In genomic region chr6:127459231-127459641, GRCh38 we compare ENCODE assay signal across 8 cellular contexts. TPM values are rescaled to one million over a fixed set of nuclear protein-coding genes. Genes with fewer than 3 reads are reported as not detected.
DNase-seq lines count a peak whose midpoint lies in the region; ATAC-seq and TF ChIP-seq lines count a peak whose summit lies in the region.

KIAA0408 (minus strand) TSS chr6:127459389; CDS start chr6:127453981, 5,408 bp downstream.

- TF ChIP-seq POLR2A in gastrocnemius medialis (IDR thresholded peaks at IDR 0.05) = peak; percentile 35 to 93

- peak within 1 kb of the TSS; percentile 29 for H3K4me3 ChIP-seq in WI38 (ENCODE audit: low read depth, low read length)
- H3K4me3 ChIP-seq in gastrocnemius medialis = peak within 1 kb of the TSS; percentile 48 to 76 (median 61)

- H3K4me1 ChIP-seq in gastrocnemius medialis = peaks cover 55 to 74% of the 10 kb centered on the region in 2 donors
- H3K4me1 ChIP-seq in foreskin keratinocyte = no peaks in the 10 kb centered on the region

- no peaks in the 10 kb centered on the region for H3K27me3 ChIP-seq in gastrocnemius medialis
- peaks cover 4% of the 10 kb centered on the region for H3K27me3 ChIP-seq in foreskin keratinocyte

- intact Hi-C loops in left ventricle myocardium superior (cut with micrococcal nuclease) = no loop called here
- intact Hi-C loops in gastrocnemius medialis (cut with DNase I; ENCODE audit: low total_unique reads) = loop anchor here (2.0 to 5.0 kb wide), 2 partner anchors 58 to 192 kb away; partner anchors contain the start of genes MTCL3 and RNF146

- TF ChIP-seq CTCF in WI38 (IDR thresholded peaks at IDR 0.05; ENCODE audit: low read depth, low read length) = no peak
- no peak for TF ChIP-seq CTCF in gastrocnemius medialis (IDR thresholded peaks at IDR 0.05 in 4 of 5, conservative IDR thresholded peaks at IDR 0.05 in 1 of 5)
- TF ChIP-seq CTCF in foreskin keratinocyte (conservative IDR thresholded peaks at IDR 0.05) = no peak

- DNase-seq in left ventricle myocardium superior (peak; percentile 55), gastrocnemius medialis (peak; percentile 87 to 88), NCI-H524 treated with DMSO at 0.1 percent for 48 hours (lab: John Stamatoyannopoulos, UW) (no peak), foreskin keratinocyte (no peak)
- DNase-seq in activated CD4-positive, alpha-beta T cell treated with anti-CD3 and anti-CD28 coated beads, Interleukin-2, amount 50 U/mL, for 4 hours = no peak

- in situ Hi-C loops in gastrocnemius medialis (cut with MboI; ENCODE audit: low sequenced_read_pairs in 4 of 4) = loop anchor here in 1 of 4 donors (25.0 kb wide), 1 partner anchor 272 kb away; no protein-coding TSS in a partner anchor

- H3K27ac ChIP-seq in gastrocnemius medialis (peak within 1 kb of the TSS; percentile 88 to 94 (median 91)), foreskin keratinocyte (no peak within 1 kb of the TSS)

- H3K9me3 ChIP-seq in gastrocnemius medialis = no peaks in the 10 kb centered on the region

- ATAC-seq in GM18867 (IDR thresholded peaks at IDR 0.05; ENCODE audit: unreplicated experiment) = peak; percentile 46
- peak; percentile 93 for ATAC-seq in left ventricle myocardium superior
- peak; percentile 92 to 93 for ATAC-seq in gastrocnemius medialis
- no peak for ATAC-seq in HG03135 (IDR thresholded peaks at IDR 0.05; ENCODE audit: unreplicated experiment)
- no peak for ATAC-seq in foreskin keratinocyte

- no peaks in the 10 kb centered on the region for H3K36me3 ChIP-seq in gastrocnemius medialis

RNA-seq across cellular contexts. Expression of gene KIAA0408, which starts in this region (rescaled TPM):
- total RNA-seq in left ventricle myocardium superior (2.4 TPM), gastrocnemius medialis (10 to 100 TPM; 34.0 to 57.4 (median 44.8) TPM), foreskin keratinocyte (0.03 TPM in 1 of 2 replicates, not detected in the other)
- polyA plus RNA-seq in foreskin keratinocyte = not detected in 2 replicates

Comparison
In these comparisons a context has a peak if more than half of its experiments do, and no peak if none do; other contexts are left out.
1. RNA of gene KIAA0408 (total RNA-seq): 34.0 to 57.4 TPM in gastrocnemius medialis; 2.4 TPM in left ventricle myocardium superior (single experiment) and 0.03 TPM in foreskin keratinocyte; every median in the first group is over 10 times any median in the second.
2. ATAC-seq: peak in GM18867 (single experiment), left ventricle myocardium superior (single experiment) and gastrocnemius medialis (2 of 2); none in HG03135 (single experiment) and foreskin keratinocyte (single experiment).
3. DNase-seq: peak in left ventricle myocardium superior (single experiment) and gastrocnemius medialis (2 of 2); none in activated CD4-positive, alpha-beta T cell treated with anti-CD3 and anti-CD28 coated beads, Interleukin-2, amount 50 U/mL, for 4 hours (0 of 2), NCI-H524 treated with DMSO at 0.1 percent for 48 hours (single experiment) and foreskin keratinocyte (0 of 2).